7 cellular contexts compared by ENCODE assay signal in the genomic region with DNA sequence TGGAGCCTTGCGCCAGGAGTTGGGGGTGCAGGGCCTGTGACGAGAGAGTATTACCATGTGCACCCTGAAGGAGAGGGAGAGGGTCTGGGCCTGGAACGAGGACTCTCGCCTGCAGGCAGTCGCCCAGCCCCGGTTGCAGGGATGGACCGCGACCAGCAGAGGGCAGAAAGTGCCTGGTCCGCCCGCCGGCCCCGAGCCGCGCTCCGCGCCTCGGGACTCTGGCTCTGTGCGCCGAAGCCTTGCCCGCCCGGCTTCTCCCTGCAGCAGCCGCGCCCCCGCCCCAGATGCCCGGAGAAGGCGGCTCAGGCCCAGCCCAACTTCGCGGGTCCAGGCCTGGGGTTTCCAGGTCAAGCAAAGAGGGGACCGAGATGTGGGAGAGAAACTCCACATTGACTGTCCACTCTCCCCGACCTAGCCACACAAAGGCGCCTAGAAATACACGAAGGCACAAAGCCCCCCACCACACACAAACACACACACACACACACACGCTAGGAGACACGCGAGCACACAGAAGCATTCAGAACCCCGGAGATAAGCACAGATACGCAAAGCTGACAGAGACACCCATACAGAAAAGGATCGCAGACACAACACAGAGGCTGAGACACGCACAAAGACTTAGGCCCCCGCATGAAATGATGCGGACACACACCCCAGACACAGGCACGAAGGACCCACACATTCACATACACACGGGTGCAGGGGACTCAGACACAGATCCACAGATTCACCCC. TPM values are rescaled to one million over a fixed set of nuclear protein-coding genes. Genes with fewer than 3 reads are reported as not detected.
DNase-seq lines count a peak whose midpoint lies in the region; ATAC-seq and TF ChIP-seq lines count a peak whose summit lies in the region.

No MANE protein-coding gene starts in this region.

- peak overlapping the region in 3 of 5 experiments; percentile 2 to 96 (median 13) for H3K27ac Mint-ChIP-seq in brain

- H3K36me3 Mint-ChIP-seq in brain, result no peaks in the 10 kb centered on the region

- H3K4me1 Mint-ChIP-seq in brain, result peaks cover 26% of the 10 kb centered on the region

- peak overlapping the region; percentile 64 to 86 (median 80) for H3K4me3 Mint-ChIP-seq in brain

- peaks cover 91% of the 10 kb centered on the region for H3K27me3 Mint-ChIP-seq in brain

- H3K9me3 Mint-ChIP-seq in brain, result no peaks in the 10 kb centered on the region

- peak; percentile 86 for TF ChIP-seq CTCF in GM12873 (IDR thresholded peaks at IDR 0.05; ENCODE audit: insufficient read depth, low read depth, low read length, missing control alignments)
- TF ChIP-seq CTCF in VCaP (conservative IDR thresholded peaks at IDR 0.05), result peak; percentile 97
- peak; percentile 82 to 92 for TF ChIP-seq CTCF in brain (conservative IDR thresholded peaks at IDR 0.05)

- DNase-seq in NCI-H1105 (lab: John Stamatoyannopoulos, UW) (peak; percentile 60), iPS-NIHi11 (ENCODE audit: low spot score) (peak; percentile 87)
- DNase-seq in stimulated activated CD4-positive, alpha-beta T cell treated with anti-CD3 and anti-CD28 coated beads, Interleukin-12 subunit alpha, Interleukin-12 subunit beta, amount 100 ng/mL, for 4 hours, result peak; percentile 74

- ATAC-seq in HG02763 (IDR thresholded peaks at IDR 0.05; ENCODE audit: unreplicated experiment), result no peak

- H3K27ac ChIP-seq in VCaP, result no peak overlapping the region

RNA-seq across cellular contexts. Expression of a gene that starts 2.0 kb away (rescaled TPM):
- not detected for polyA plus RNA-seq in brain (ENCODE audit: insufficient read depth, low read depth, low replicate concordance)
